ENCODE assay signal across 1 cellular context in the genomic region with DNA sequence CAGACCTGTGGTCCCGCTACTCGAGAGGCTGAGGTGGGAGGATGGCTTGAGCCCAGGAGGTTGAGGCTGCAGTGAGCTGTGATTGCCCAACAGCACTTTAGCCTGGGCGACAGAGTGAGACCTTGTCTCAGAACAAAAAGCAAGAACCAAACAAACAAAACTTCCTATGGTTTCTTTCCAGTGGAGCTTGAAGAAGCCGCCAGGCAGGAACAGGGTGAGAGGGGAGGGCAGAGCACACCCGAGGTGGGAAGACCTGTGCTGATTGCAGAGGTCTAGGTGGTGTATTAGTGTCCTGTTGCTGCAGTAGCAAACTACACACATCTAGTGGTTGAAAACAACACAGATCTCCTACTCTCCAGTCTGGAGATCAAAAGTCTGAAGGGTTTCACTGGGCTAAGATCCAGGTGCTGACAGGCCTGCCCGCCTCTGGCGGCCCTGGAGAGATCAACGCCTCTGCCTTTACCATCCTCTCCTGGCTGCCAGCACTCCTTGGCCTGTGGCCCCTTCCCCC.
TF ChIP-seq lines count a peak whose summit lies in the region.

No MANE protein-coding gene starts in this region.

TF ChIP-seq in HepG2, 621 proteins besides CTCF, POLR2A, EP300 and RAD21:
- TF ChIP-seq TARDBP (CRISPR knock-in tag; IDR thresholded peaks at IDR 0.05) (no peak), SOX5 (CRISPR knock-in tag; IDR thresholded peaks at IDR 0.05; ENCODE audit: borderline replicate concordance) (no peak), RCOR2 (CRISPR knock-in tag; IDR thresholded peaks at IDR 0.05) (0 out of 2 replicates have a peak, but pooled peaks have one; percentile 32), ZFP36L1 (CRISPR knock-in tag; IDR thresholded peaks at IDR 0.05) (no peak), GTF3A (CRISPR knock-in tag; conservative IDR thresholded peaks at IDR 0.05) (no peak), NFATC3 (CRISPR knock-in tag; IDR thresholded peaks at IDR 0.05) (no peak), ISX (CRISPR knock-in tag; conservative IDR thresholded peaks at IDR 0.05) (no peak), ZNF20 (CRISPR knock-in tag; IDR thresholded peaks at IDR 0.05) (no peak), ZNF773 (CRISPR knock-in tag; IDR thresholded peaks at IDR 0.05; ENCODE audit: borderline replicate concordance) (no peak), KMT2B (CRISPR knock-in tag; IDR thresholded peaks at IDR 0.05) (no peak), MED1 (CRISPR knock-in tag; IDR thresholded peaks at IDR 0.05) (0 out of 2 replicates have a peak, but pooled peaks have one; percentile 15), HMGA1 (CRISPR knock-in tag; conservative IDR thresholded peaks at IDR 0.05) (no peak), ONECUT2 (CRISPR knock-in tag; IDR thresholded peaks at IDR 0.05) (no peak), KDM5B (CRISPR knock-in tag; IDR thresholded peaks at IDR 0.05; ENCODE audit: borderline replicate concordance) (no peak), ZNF121 (CRISPR knock-in tag; IDR thresholded peaks at IDR 0.05) (peak; percentile 61; the same call in 1 of the 2 replicates), CEBPG (CRISPR knock-in tag; IDR thresholded peaks at IDR 0.05) (peak; percentile 75), SMAD3 (CRISPR knock-in tag; IDR thresholded peaks at IDR 0.05) (no peak), NCOA1 (CRISPR knock-in tag; IDR thresholded peaks at IDR 0.05) (no peak), PAF1 (CRISPR knock-in tag; IDR thresholded peaks at IDR 0.05) (no peak), HOXA5 (CRISPR knock-in tag; IDR thresholded peaks at IDR 0.05) (no peak), ZMYM3 (CRISPR knock-in tag; IDR thresholded peaks at IDR 0.05) (peak; percentile 67; the same call in 1 of the 2 replicates), ERF (CRISPR knock-in tag; IDR thresholded peaks at IDR 0.05) (no peak), TAF1 (CRISPR knock-in tag; IDR thresholded peaks at IDR 0.05) (no peak), SMAD9 (CRISPR knock-in tag; IDR thresholded peaks at IDR 0.05) (no peak), ZNF776 (CRISPR knock-in tag; IDR thresholded peaks at IDR 0.05) (no peak), CEBPB (IDR thresholded peaks at IDR 0.05; ENCODE audit: borderline replicate concordance, low read depth, low read length) (peak; percentile 33; the same call in 1 of the 2 replicates), FOXP1 (IDR thresholded peaks at IDR 0.05) (no peak), FOXP1 (CRISPR knock-in tag; IDR thresholded peaks at IDR 0.05) (no peak), MYC (CRISPR knock-in tag; IDR thresholded peaks at IDR 0.05; ENCODE audit: borderline replicate concordance) (no peak), ZNF205 (CRISPR knock-in tag; IDR thresholded peaks at IDR 0.05) (no peak), KMT2A (CRISPR knock-in tag; IDR thresholded peaks at IDR 0.05) (no peak), ZNF629 (CRISPR knock-in tag; conservative IDR thresholded peaks at IDR 0.05) (no peak), ZNF264 (CRISPR knock-in tag; IDR thresholded peaks at IDR 0.05) (no peak), ZNF12 (CRISPR knock-in tag; IDR thresholded peaks at IDR 0.05) (peak; percentile 65; the same call in 1 of the 2 replicates), ZBTB21 (CRISPR knock-in tag; IDR thresholded peaks at IDR 0.05) (no peak), ZNF607 (CRISPR knock-in tag; IDR thresholded peaks at IDR 0.05; ENCODE audit: borderline replicate concordance) (no peak)
- TF ChIP-seq, protein P1, sequence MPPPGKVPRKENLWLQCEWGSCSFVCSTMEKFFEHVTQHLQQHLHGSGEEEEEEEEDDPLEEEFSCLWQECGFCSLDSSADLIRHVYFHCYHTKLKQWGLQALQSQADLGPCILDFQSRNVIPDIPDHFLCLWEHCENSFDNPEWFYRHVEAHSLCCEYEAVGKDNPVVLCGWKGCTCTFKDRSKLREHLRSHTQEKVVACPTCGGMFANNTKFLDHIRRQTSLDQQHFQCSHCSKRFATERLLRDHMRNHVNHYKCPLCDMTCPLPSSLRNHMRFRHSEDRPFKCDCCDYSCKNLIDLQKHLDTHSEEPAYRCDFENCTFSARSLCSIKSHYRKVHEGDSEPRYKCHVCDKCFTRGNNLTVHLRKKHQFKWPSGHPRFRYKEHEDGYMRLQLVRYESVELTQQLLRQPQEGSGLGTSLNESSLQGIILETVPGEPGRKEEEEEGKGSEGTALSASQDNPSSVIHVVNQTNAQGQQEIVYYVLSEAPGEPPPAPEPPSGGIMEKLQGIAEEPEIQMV (CRISPR knock-in tag; IDR thresholded peaks at IDR 0.05; ENCODE audit: low read depth): no peak
- TF ChIP-seq, protein P2, sequence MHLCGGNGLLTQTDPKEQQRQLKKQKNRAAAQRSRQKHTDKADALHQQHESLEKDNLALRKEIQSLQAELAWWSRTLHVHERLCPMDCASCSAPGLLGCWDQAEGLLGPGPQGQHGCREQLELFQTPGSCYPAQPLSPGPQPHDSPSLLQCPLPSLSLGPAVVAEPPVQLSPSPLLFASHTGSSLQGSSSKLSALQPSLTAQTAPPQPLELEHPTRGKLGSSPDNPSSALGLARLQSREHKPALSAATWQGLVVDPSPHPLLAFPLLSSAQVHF (CRISPR knock-in tag; IDR thresholded peaks at IDR 0.05): no peak
- TF ChIP-seq, protein P3, sequence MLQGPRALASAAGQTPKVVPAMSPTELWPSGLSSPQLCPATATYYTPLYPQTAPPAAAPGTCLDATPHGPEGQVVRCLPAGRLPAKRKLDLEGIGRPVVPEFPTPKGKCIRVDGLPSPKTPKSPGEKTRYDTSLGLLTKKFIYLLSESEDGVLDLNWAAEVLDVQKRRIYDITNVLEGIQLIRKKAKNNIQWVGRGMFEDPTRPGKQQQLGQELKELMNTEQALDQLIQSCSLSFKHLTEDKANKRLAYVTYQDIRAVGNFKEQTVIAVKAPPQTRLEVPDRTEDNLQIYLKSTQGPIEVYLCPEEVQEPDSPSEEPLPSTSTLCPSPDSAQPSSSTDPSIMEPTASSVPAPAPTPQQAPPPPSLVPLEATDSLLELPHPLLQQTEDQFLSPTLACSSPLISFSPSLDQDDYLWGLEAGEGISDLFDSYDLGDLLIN (CRISPR knock-in tag; IDR thresholded peaks at IDR 0.05; ENCODE audit: borderline replicate concordance): no peak
- TF ChIP-seq, protein P4, sequence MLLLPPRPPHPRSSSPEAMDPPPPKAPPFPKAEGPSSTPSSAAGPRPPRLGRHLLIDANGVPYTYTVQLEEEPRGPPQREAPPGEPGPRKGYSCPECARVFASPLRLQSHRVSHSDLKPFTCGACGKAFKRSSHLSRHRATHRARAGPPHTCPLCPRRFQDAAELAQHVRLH (CRISPR knock-in tag; IDR thresholded peaks at IDR 0.05; ENCODE audit: borderline replicate concordance, low read depth): no peak
- TF ChIP-seq, protein P5, sequence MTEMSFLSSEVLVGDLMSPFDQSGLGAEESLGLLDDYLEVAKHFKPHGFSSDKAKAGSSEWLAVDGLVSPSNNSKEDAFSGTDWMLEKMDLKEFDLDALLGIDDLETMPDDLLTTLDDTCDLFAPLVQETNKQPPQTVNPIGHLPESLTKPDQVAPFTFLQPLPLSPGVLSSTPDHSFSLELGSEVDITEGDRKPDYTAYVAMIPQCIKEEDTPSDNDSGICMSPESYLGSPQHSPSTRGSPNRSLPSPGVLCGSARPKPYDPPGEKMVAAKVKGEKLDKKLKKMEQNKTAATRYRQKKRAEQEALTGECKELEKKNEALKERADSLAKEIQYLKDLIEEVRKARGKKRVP (CRISPR knock-in tag; IDR thresholded peaks at IDR 0.05): no peak
- TF ChIP-seq, protein P6, sequence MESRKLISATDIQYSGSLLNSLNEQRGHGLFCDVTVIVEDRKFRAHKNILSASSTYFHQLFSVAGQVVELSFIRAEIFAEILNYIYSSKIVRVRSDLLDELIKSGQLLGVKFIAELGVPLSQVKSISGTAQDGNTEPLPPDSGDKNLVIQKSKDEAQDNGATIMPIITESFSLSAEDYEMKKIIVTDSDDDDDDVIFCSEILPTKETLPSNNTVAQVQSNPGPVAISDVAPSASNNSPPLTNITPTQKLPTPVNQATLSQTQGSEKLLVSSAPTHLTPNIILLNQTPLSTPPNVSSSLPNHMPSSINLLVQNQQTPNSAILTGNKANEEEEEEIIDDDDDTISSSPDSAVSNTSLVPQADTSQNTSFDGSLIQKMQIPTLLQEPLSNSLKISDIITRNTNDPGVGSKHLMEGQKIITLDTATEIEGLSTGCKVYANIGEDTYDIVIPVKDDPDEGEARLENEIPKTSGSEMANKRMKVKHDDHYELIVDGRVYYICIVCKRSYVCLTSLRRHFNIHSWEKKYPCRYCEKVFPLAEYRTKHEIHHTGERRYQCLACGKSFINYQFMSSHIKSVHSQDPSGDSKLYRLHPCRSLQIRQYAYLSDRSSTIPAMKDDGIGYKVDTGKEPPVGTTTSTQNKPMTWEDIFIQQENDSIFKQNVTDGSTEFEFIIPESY (CRISPR knock-in tag; IDR thresholded peaks at IDR 0.05): peak; percentile 24
- TF ChIP-seq, protein P7, sequence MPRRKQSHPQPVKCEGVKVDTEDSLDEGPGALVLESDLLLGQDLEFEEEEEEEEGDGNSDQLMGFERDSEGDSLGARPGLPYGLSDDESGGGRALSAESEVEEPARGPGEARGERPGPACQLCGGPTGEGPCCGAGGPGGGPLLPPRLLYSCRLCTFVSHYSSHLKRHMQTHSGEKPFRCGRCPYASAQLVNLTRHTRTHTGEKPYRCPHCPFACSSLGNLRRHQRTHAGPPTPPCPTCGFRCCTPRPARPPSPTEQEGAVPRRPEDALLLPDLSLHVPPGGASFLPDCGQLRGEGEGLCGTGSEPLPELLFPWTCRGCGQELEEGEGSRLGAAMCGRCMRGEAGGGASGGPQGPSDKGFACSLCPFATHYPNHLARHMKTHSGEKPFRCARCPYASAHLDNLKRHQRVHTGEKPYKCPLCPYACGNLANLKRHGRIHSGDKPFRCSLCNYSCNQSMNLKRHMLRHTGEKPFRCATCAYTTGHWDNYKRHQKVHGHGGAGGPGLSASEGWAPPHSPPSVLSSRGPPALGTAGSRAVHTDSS (CRISPR knock-in tag; conservative IDR thresholded peaks at IDR 0.05): no peak
- TF ChIP-seq, protein P8, sequence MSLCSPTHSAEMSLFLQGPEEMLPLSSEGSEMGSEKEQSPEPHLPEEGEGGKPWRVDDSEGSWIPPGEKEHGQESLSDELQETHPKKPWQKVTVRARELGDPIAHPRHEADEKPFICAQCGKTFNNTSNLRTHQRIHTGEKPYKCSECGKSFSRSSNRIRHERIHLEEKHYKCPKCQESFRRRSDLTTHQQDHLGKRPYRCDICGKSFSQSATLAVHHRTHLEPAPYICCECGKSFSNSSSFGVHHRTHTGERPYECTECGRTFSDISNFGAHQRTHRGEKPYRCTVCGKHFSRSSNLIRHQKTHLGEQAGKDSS (CRISPR knock-in tag; IDR thresholded peaks at IDR 0.05; ENCODE audit: borderline replicate concordance, low read depth): no peak
- TF ChIP-seq, protein P9, sequence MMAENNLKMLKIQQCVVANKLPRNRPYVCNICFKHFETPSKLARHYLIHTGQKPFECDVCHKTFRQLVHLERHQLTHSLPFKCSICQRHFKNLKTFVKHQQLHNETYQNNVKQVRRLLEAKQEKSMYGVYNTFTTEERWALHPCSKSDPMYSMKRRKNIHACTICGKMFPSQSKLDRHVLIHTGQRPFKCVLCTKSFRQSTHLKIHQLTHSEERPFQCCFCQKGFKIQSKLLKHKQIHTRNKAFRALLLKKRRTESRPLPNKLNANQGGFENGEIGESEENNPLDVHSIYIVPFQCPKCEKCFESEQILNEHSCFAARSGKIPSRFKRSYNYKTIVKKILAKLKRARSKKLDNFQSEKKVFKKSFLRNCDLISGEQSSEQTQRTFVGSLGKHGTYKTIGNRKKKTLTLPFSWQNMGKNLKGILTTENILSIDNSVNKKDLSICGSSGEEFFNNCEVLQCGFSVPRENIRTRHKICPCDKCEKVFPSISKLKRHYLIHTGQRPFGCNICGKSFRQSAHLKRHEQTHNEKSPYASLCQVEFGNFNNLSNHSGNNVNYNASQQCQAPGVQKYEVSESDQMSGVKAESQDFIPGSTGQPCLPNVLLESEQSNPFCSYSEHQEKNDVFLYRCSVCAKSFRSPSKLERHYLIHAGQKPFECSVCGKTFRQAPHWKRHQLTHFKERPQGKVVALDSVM (CRISPR knock-in tag; IDR thresholded peaks at IDR 0.05): peak; percentile 96
